12 cellular contexts compared by ENCODE assay signal in the genomic region with DNA sequence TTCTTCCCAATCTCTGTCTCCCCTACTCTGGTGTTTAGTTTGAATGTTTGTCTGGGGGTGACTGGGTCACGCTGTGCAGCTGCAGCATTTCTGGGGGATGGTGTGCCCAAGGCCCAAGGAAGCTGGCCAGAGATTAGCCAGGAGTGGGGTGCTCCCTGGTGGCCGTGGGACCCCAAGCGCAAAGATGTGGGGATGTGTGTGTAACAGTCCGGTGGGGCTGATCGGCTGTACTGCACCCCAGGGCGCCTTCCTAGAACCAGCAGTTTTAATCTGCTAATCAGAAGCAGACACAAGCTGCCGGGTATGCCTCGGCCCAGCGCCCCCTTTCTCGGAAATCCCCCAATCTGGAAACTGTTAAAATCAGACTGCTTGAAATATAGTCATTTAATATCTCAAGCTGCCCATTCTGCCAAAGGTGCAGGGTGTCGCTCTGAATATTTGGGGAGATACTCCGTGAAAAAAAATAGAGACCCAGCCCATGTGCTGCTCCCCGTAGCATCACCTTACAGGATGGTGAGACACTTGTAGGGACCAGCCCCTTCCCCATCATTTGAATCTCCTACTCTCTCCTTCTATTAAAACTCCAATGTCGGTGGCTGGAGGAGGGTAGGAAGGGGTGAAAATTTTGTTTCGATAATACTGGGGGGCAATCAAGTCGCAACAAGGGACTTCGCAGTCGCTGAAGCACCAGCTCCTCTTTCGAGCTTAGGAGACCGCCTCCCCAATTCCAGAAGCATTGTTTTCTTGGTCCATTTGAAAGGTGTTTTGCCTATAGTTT. TPM values are rescaled to one million over a fixed set of nuclear protein-coding genes. Genes with fewer than 3 reads are reported as not detected.
DNase-seq lines count a peak whose midpoint lies in the region; ATAC-seq and TF ChIP-seq lines count a peak whose summit lies in the region.
"Had no signal": no experiment of that assay in that cellular context is flagged by ENCODE, and none has a peak within 500 bp of the region (broad histone marks: within the 10 kb centered on the region; RNA-seq: fewer than 3 reads in every experiment).

No MANE protein-coding gene starts in this region.

- H3K36me3 ChIP-seq in breast epithelium (no peaks in the 10 kb centered on the region), skeletal muscle satellite cell (ENCODE audit: insufficient read depth, low read length) (peaks cover 20% of the 10 kb centered on the region)
- H3K36me3 ChIP-seq: lower lobe of right lung, neutrophil had no signal

- TF ChIP-seq CTCF in GM12864 (IDR thresholded peaks at IDR 0.05; ENCODE audit: low read depth, low read length, missing control alignments) (peak; percentile 11), breast epithelium (IDR thresholded peaks at IDR 0.05) (no peak)

- peak overlapping the region; percentile 95 for H3K4me2 ChIP-seq in skeletal muscle satellite cell (ENCODE audit: low read length)

- TF ChIP-seq POLR2A in breast epithelium (IDR thresholded peaks at IDR 0.05) = no peak

- H3K27me3 ChIP-seq in breast epithelium (peaks cover 0 to 3% of the 10 kb centered on the region in 2 donors), skeletal muscle satellite cell (ENCODE audit: control insufficient read depth, insufficient read depth, low read length) (no peaks in the 10 kb centered on the region)

- no peak for ATAC-seq in HG02852 (IDR thresholded peaks at IDR 0.05; ENCODE audit: unreplicated experiment)

- H3K4me3 ChIP-seq in GM12864 (ENCODE audit: low read depth, low read length) (no peak overlapping the region), breast epithelium (peak overlapping the region in 2 of 3 donors; percentile 57 to 71), skeletal muscle satellite cell (ENCODE audit: low read length) (peak overlapping the region; percentile 67)
- H3K4me3 ChIP-seq: lower lobe of right lung had no signal

- peak overlapping the region; percentile 48 to 81 for H3K27ac ChIP-seq in breast epithelium
- H3K27ac ChIP-seq: lower lobe of right lung, neutrophil had no signal

- intact Hi-C loops in breast epithelium (cut with DNase I; ENCODE audit: low total_unique reads) = loop anchor here (10.0 kb wide), 2 partner anchors 201 to 1961 kb away; partner anchors contain the start of genes CDK2 and PMEL

- H3K4me1 ChIP-seq in breast epithelium (peaks cover 0 to 7% of the 10 kb centered on the region in 2 donors), skeletal muscle satellite cell (ENCODE audit: control insufficient read depth, insufficient read depth, low read length) (peaks cover 73% of the 10 kb centered on the region)

- H3K9ac ChIP-seq in skeletal muscle satellite cell (ENCODE audit: low read depth, low read length) = peak overlapping the region; percentile 89

- no peak for DNase-seq in GM12864 (ENCODE audit: low read depth)
- peak; percentile 45 for DNase-seq in LHCN-M2 (ENCODE audit: low read depth)
- no peak for DNase-seq in breast epithelium (ENCODE audit: low spot score in 2 of 2)
- no peak for DNase-seq in EL
- DNase-seq in NCI-H524 (lab: John Stamatoyannopoulos, UW) = no peak
- DNase-seq: activated naive CD4-positive, alpha-beta T cell treated with anti-CD3 and anti-CD28 coated beads for 36 hours; lower lobe of right lung; NCI-H187 treated with DMSO at 0.1 percent for 48 hours had no signal

- no peaks in the 10 kb centered on the region for H3K9me3 ChIP-seq in breast epithelium
- H3K9me3 ChIP-seq in skeletal muscle satellite cell (replicated peaks; ENCODE audit: low read length) = no peaks in the 10 kb centered on the region
- H3K9me3 ChIP-seq: lower lobe of right lung, neutrophil had no signal

RNA-seq across cellular contexts. Expression of gene HOXC9, which starts 4.3 kb away (rescaled TPM):
- total RNA-seq in LHCN-M2 (2014; rRNA removed) = 7.8 and 8.8 TPM in 2 replicates
- polyA plus RNA-seq in LHCN-M2 (2012) = 12.1 TPM
- total RNA-seq in breast epithelium = 10 to 100 TPM in 1 of 3 donors, 1 to 10 TPM in 2; 3.8 to 16.8 (median 4.6) TPM
- 4.1 and 7.6 TPM in 2 replicates for total RNA-seq in skeletal muscle satellite cell (2012; rRNA removed)
- total RNA-seq: activated naive CD4-positive, alpha-beta T cell treated with anti-CD3 and anti-CD28 coated beads for 36 hours; lower lobe of right lung had no signal

RNA-seq across cellular contexts. Expression of gene HOXC8, which starts 4.5 kb away (rescaled TPM):
- total RNA-seq in LHCN-M2 (2014; rRNA removed) (8.7 and 10.0 TPM in 2 replicates), breast epithelium (1 to 10 TPM in 2 of 3 donors, under 1 TPM in 1; 0.73 to 5.4 (median 2.0) TPM)
- polyA plus RNA-seq in LHCN-M2 (2012) = 29.8 TPM
- total RNA-seq in skeletal muscle satellite cell (2012; rRNA removed) = 3.1 and 4.8 TPM in 2 replicates
- total RNA-seq: activated naive CD4-positive, alpha-beta T cell treated with anti-CD3 and anti-CD28 coated beads for 36 hours; lower lobe of right lung had no signal

RNA-seq across cellular contexts. Expression of gene HOXC10, which starts 19.3 kb away (rescaled TPM):
- 6.9 and 7.5 TPM in 2 replicates for total RNA-seq in LHCN-M2 (2014; rRNA removed)
- polyA plus RNA-seq in LHCN-M2 (2012) = 15.9 TPM
- 10 to 100 TPM in 1 of 3 donors, 1 to 10 TPM in 2; 2.0 to 10.9 (median 4.3) TPM for total RNA-seq in breast epithelium
- total RNA-seq in skeletal muscle satellite cell (2012; rRNA removed) = 1.8 and 3.7 TPM in 2 replicates
- total RNA-seq: activated naive CD4-positive, alpha-beta T cell treated with anti-CD3 and anti-CD28 coated beads for 36 hours; endothelial cell of umbilical vein; lower lobe of right lung had no signal

RNA-seq across cellular contexts. Expression of gene HOXC6, which starts 24.0 kb away (rescaled TPM):
- 5.3 and 5.6 TPM in 2 replicates for total RNA-seq in LHCN-M2 (2014; rRNA removed)
- polyA plus RNA-seq in LHCN-M2 (2012) = 24.5 TPM
- total RNA-seq in breast epithelium = 1 to 10 TPM; 3.3 to 4.1 (median 4.0) TPM
- total RNA-seq in skeletal muscle satellite cell (2012; rRNA removed) = 2.5 and 4.6 TPM in 2 replicates
- total RNA-seq: activated naive CD4-positive, alpha-beta T cell treated with anti-CD3 and anti-CD28 coated beads for 36 hours had no signal

RNA-seq across cellular contexts. Expression of gene HOXC5, which starts 28.6 kb away (rescaled TPM):
- total RNA-seq in LHCN-M2 (2014; rRNA removed) (1.8 and 2.9 TPM in 2 replicates), breast epithelium (under 1 TPM; 0.73 to 0.98 (median 0.96) TPM)
- 0.55 TPM for polyA plus RNA-seq in LHCN-M2 (2012)
- 1.1 and 1.3 TPM in 2 replicates for total RNA-seq in skeletal muscle satellite cell (2012; rRNA removed)
- total RNA-seq: activated naive CD4-positive, alpha-beta T cell treated with anti-CD3 and anti-CD28 coated beads for 36 hours; endothelial cell of umbilical vein; lower lobe of right lung had no signal
- polyA plus RNA-seq: endothelial cell of umbilical vein had no signal
